25 cellular contexts compared by ENCODE assay signal in genomic region chr16:74053784-74054306, GRCh38.
"Had no signal": no experiment of that assay in that cellular context is flagged by ENCODE, and none has a peak within 500 bp of the region (broad histone marks: within the 10 kb centered on the region; RNA-seq: fewer than 3 reads in every experiment).

No MANE protein-coding gene starts in this region.

- H3K36me3 ChIP-seq: colonic mucosa, esophagus squamous epithelium, lower lobe of right lung, spleen, thoracic aorta had no signal

- H3K27me3 ChIP-seq: colonic mucosa, esophagus squamous epithelium, spleen had no signal

- H3K4me1 ChIP-seq: colonic mucosa, esophagus squamous epithelium, lower lobe of right lung, spleen had no signal

- H3K9me3 ChIP-seq: colonic mucosa, esophagus squamous epithelium, lower lobe of right lung, mucosa of descending colon, thoracic aorta had no signal

- H3K4me3 ChIP-seq: colonic mucosa, esophagus squamous epithelium, lower lobe of right lung, mucosa of descending colon, spleen, thoracic aorta had no signal

- H3K27ac ChIP-seq: colonic mucosa, epithelial cell of prostate, esophagus squamous epithelium, lower lobe of right lung, spleen, thoracic aorta, VCaP had no signal

- DNase-seq: activated CD4-positive, alpha-beta T cell treated with anti-CD3 and anti-CD28 coated beads for 4 hours; activated CD4-positive, alpha-beta T cell treated with anti-CD3 and anti-CD28 coated beads, Interleukin-2, amount 50 U/mL, for 4 hours; activated CD8-positive, alpha-beta memory T cell treated with anti-CD3 and anti-CD28 coated beads for 24 hours; activated effector memory CD4-positive, alpha-beta T cell treated with Interleukin-2 at 50 U/mL for 16 hours; activated naive CD4-positive, alpha-beta T cell treated with Interleukin-2 at 50 U/mL for 16 hours; cerebellar nuclear complex; colonic mucosa; effector CD8-positive, alpha-beta T cell; esophagus squamous epithelium; foreskin melanocyte; glutamatergic neuron; hippocampal formation; immature natural killer cell; lower lobe of right lung; mesendoderm; mucosa of descending colon; retina; spleen; stimulated activated CD4-positive, alpha-beta T cell treated with anti-CD3 and anti-CD28 coated beads, Interleukin-2, amount 100 ng/mL, for 48 hours; stimulated activated naive CD8-positive, alpha-beta T cell treated with anti-CD3 and anti-CD28 coated beads, Interleukin-15, Interleukin-2, amounts not matched to agents 100 U/mL and 50 U/mL, for 24 hours; T-helper 9 cell; trophoblast cell had no signal
